Comparison of ENCODE assay signal across 23 cellular contexts in the genomic region with DNA sequence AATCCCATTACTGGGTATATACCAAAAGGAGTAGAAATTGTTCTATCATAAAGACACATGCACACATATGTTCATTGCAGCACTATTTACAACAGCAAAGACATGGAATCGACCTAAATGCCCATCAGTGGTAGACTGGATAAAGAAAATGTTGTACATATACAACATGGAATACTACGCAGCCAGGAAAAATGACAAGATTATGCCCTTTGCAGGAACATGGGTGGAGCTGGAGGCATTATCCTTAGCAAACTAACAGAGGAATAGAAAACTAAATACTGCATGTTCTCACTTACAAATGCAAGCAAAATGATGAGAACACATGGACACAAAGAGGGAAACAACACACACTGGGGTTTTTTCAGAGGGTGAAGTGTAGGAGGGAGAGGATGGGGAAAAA.
DNase-seq lines count a peak whose midpoint lies in the region; ATAC-seq, FAIRE-seq and TF ChIP-seq lines count a peak whose summit lies in the region.
"Had no signal": no experiment of that assay in that cellular context is flagged by ENCODE, and none has a peak within 500 bp of the region (broad histone marks: within the 10 kb centered on the region; RNA-seq: fewer than 3 reads in every experiment).

No MANE protein-coding gene starts in this region.

- H3K9me3 ChIP-seq in K562 (replicated peaks; ENCODE audit: control insufficient read depth, insufficient read depth, low read depth, low read length) (no peaks in the 10 kb centered on the region), neural progenitor cell (ENCODE audit: low read depth) (no peaks in the 10 kb centered on the region), ovary (no peaks in the 10 kb centered on the region), left ventricle myocardium inferior (replicated peaks) (peaks cover 5% of the 10 kb centered on the region)
- H3K9me3 ChIP-seq: BE2C had no signal

- H3K4me3 Mint-ChIP-seq in Calu3 (ENCODE audit: low read depth, unreplicated experiment) (no peak overlapping the region), neural progenitor cell (peak overlapping the region; percentile 4)
- H3K4me3 Mint-ChIP-seq: CD14-positive monocyte; CD4-positive, alpha-beta memory T cell; CD4-positive, CD25-positive, alpha-beta regulatory T cell; CD8-positive, alpha-beta memory T cell had no signal

- H3K4me1 ChIP-seq in K562 (replicated peaks in 1 of 2; ENCODE audit: control insufficient read depth in 2 of 2, insufficient read depth in 2 of 2, low read length in 2 of 2), result peaks cover 0 to 9% of the 10 kb centered on the region in 2 experiments; a peak in 2 of 5 replicates
- peaks cover 10% of the 10 kb centered on the region for H3K4me1 ChIP-seq in neural progenitor cell
- no peaks in the 10 kb centered on the region for H3K4me1 ChIP-seq in ovary (ENCODE audit: insufficient read depth)
- no peaks in the 10 kb centered on the region for H3K4me1 ChIP-seq in left ventricle myocardium inferior
- H3K4me1 ChIP-seq: BE2C had no signal

- in situ Hi-C loops in K562 (cut with MboI), result no loop called here

- ATAC-seq in K562 (no peak), GM19351 (IDR thresholded peaks at IDR 0.05; ENCODE audit: unreplicated experiment) (no peak)

- WGBS in K562 (ENCODE audit: insufficient coverage, low coverage, missing lambda C conversion rate), result 39% methylated on average over 2 of the region's 2 CpGs
- WGBS in ovary, 3 donors, result 74 to 85% (median 77%) methylated on average over 2 of the region's 2 CpGs

- TF ChIP-seq EP300 in K562 (IDR thresholded peaks at IDR 0.05; ENCODE audit: low read length) (no peak), ovary (IDR thresholded peaks at IDR 0.05) (no peak)

- DNase-seq in Calu3, result no peak
- DNase-seq in GM18507 (ENCODE audit: extremely low spot score, insufficient read length, low read depth), result no peak
- DNase-seq in K562 (ENCODE audit: extremely low read depth in 1 of 4, low spot score in 3 of 4), result no peak
- no peak for DNase-seq in neural progenitor cell (ENCODE audit: low spot score)
- no peak for DNase-seq in ovary
- DNase-seq in left ventricle myocardium inferior, result no peak
- DNase-seq: 8988T; ACHN; BE2C; C1 segment of cervical spinal cord; CD4-positive, alpha-beta memory T cell; CD4-positive, CD25-positive, alpha-beta regulatory T cell; CD8-positive, alpha-beta memory T cell; COR-L47; DMS79 treated with DMSO at 0.1 percent for 48 hours; GF-D8 had no signal

- TF ChIP-seq RAD21 in K562 (CRISPR knock-in tag; conservative IDR thresholded peaks at IDR 0.05 in 1 of 2, IDR thresholded peaks at IDR 0.05 in 1 of 2), result no peak

- H3K9me3 Mint-ChIP-seq in Calu3 (ENCODE audit: low read depth, unreplicated experiment) (peaks cover 3% of the 10 kb centered on the region), neural progenitor cell (no peaks in the 10 kb centered on the region)

- H3K36me3 Mint-ChIP-seq in Calu3 (ENCODE audit: insufficient read depth, unreplicated experiment) (no peaks in the 10 kb centered on the region), neural progenitor cell (no peaks in the 10 kb centered on the region)
- H3K36me3 Mint-ChIP-seq: CD14-positive monocyte; CD4-positive, alpha-beta memory T cell; CD4-positive, CD25-positive, alpha-beta regulatory T cell; CD8-positive, alpha-beta memory T cell had no signal

- intact Hi-C loops in Calu3 (cut with micrococcal nuclease; ENCODE audit: unreplicated experiment), result loop anchor here (5.0 kb wide), 1 partner anchor 35 kb away; no protein-coding TSS in a partner anchor
- intact Hi-C loops in K562 (cut with micrococcal nuclease), result no loop called here
- intact Hi-C loops in ovary (cut with DNase I), result no loop called here
- intact Hi-C loops in left ventricle myocardium inferior (cut with micrococcal nuclease), result no loop called here

- H2AFZ ChIP-seq in K562 (ENCODE audit: low read depth, low read length), result no peak overlapping the region
- no peak overlapping the region for H2AFZ ChIP-seq in neural progenitor cell (replicated peaks)

- H4K20me1 ChIP-seq in K562 (replicated peaks; ENCODE audit: control insufficient read depth, insufficient read depth, low read length), result no peaks in the 10 kb centered on the region
- H4K20me1 ChIP-seq in neural progenitor cell (ENCODE audit: low read depth), result no peaks in the 10 kb centered on the region
- H4K20me1 ChIP-seq: BLaER1 had no signal

- H3K4me2 ChIP-seq in K562 (ENCODE audit: insufficient read depth, low read length), result no peak overlapping the region
- H3K4me2 ChIP-seq in neural progenitor cell, result no peak overlapping the region
- H3K4me2 ChIP-seq: BLaER1 had no signal

- no peaks in the 10 kb centered on the region for H3K27me3 Mint-ChIP-seq in Calu3 (ENCODE audit: unreplicated experiment)
- H3K27me3 Mint-ChIP-seq in neural progenitor cell (ENCODE audit: insufficient read depth, low read depth), result peaks cover 18% of the 10 kb centered on the region
- H3K27me3 Mint-ChIP-seq: CD8-positive, alpha-beta memory T cell had no signal

- H3K9me1 ChIP-seq in K562 (ENCODE audit: control insufficient read depth, insufficient read depth, low read length), result no peaks in the 10 kb centered on the region

- CTCF ChIA-PET in Calu3 (lab: Charles Lee), result no interaction called here
- CTCF ChIA-PET in K562 (lab: Yijun Ruan, JAX; ENCODE audit: low intra/inter-chr PET ratio), result no interaction called here

- FAIRE-seq in GM18507 (lab: Jason Lieb, UNC) (peak; percentile 33), K562 (lab: Jason Lieb, UNC) (peak; percentile 29)
- FAIRE-seq: A204.1, D721Med, G401.6, GM12891 had no signal

- H3K27ac ChIP-seq in K562 (ENCODE audit: extremely low read depth, low read depth, low read length), result no peak overlapping the region
- H3K27ac ChIP-seq in neural progenitor cell, result no peak overlapping the region
- no peak overlapping the region for H3K27ac ChIP-seq in ovary
- no peak overlapping the region for H3K27ac ChIP-seq in left ventricle myocardium inferior (replicated peaks)
- H3K27ac ChIP-seq: BLaER1 had no signal

- H3K4me3 ChIP-seq in K562, result no peak overlapping the region
- H3K4me3 ChIP-seq in neural progenitor cell, result no peak overlapping the region
- no peak overlapping the region for H3K4me3 ChIP-seq in ovary
- H3K4me3 ChIP-seq in left ventricle myocardium inferior, result no peak overlapping the region
- H3K4me3 ChIP-seq: BLaER1 had no signal

- H3K79me2 ChIP-seq in K562 (ENCODE audit: control insufficient read depth, insufficient read depth, low read length) (no peaks in the 10 kb centered on the region), neural progenitor cell (ENCODE audit: low read depth) (no peaks in the 10 kb centered on the region)

- POLR2A ChIA-PET in K562 (lab: Yijun Ruan, JAX), result no interaction called here

- H3F3A ChIP-seq in neural progenitor cell (ENCODE audit: low read depth), result peaks cover 11% of the 10 kb centered on the region

- TF ChIP-seq CTCF in Calu3 (IDR thresholded peaks at IDR 0.05; ENCODE audit: unreplicated experiment), result no peak
- TF ChIP-seq CTCF in K562 (IDR thresholded peaks at IDR 0.05 in 2 of 3, conservative IDR thresholded peaks at IDR 0.05 in 1 of 3; ENCODE audit: insufficient read depth in 2 of 3, low read depth in 1 of 3, low read length in 3 of 3), result no peak
- TF ChIP-seq CTCF in neural progenitor cell (IDR thresholded peaks at IDR 0.05), result no peak
- TF ChIP-seq CTCF in ovary (IDR thresholded peaks at IDR 0.05), result no peak
- no peak for TF ChIP-seq CTCF in left ventricle myocardium inferior (IDR thresholded peaks at IDR 0.05; ENCODE audit: borderline replicate concordance)

- H3K27me3 ChIP-seq in K562 (ENCODE audit: control insufficient read depth in 2 of 2, insufficient read depth in 2 of 2, low read length in 2 of 2) (no peaks in the 10 kb centered on the region), neural progenitor cell (no peaks in the 10 kb centered on the region), ovary (no peaks in the 10 kb centered on the region), left ventricle myocardium inferior (ENCODE audit: low read depth) (no peaks in the 10 kb centered on the region)
- H3K27me3 ChIP-seq: BE2C, BLaER1 had no signal

- no peak for TF ChIP-seq POLR2A in K562 (conservative IDR thresholded peaks at IDR 0.05)
- no peak for TF ChIP-seq POLR2A in ovary (IDR thresholded peaks at IDR 0.05)

- no TSS peak for BruUV-seq in Calu3 (replicated peaks; lab: Mats Ljungman, UMichigan)
- BruUV-seq in K562 (replicated peaks; lab: Mats Ljungman, UMichigan), result no TSS peak

- H3K36me3 ChIP-seq in K562 (ENCODE audit: control insufficient read depth, insufficient read depth, low read length), result no peaks in the 10 kb centered on the region
- H3K36me3 ChIP-seq in neural progenitor cell, result no peaks in the 10 kb centered on the region
- H3K36me3 ChIP-seq in ovary, result no peaks in the 10 kb centered on the region
- no peaks in the 10 kb centered on the region for H3K36me3 ChIP-seq in left ventricle myocardium inferior
- H3K36me3 ChIP-seq: BE2C, BLaER1 had no signal

- peak overlapping the region; percentile 10 for H3K27ac Mint-ChIP-seq in Calu3 (ENCODE audit: unreplicated experiment)
- H3K27ac Mint-ChIP-seq in neural progenitor cell, result no peak overlapping the region
- H3K27ac Mint-ChIP-seq: CD14-positive monocyte; CD4-positive, alpha-beta memory T cell; CD4-positive, CD25-positive, alpha-beta regulatory T cell; CD8-positive, alpha-beta memory T cell had no signal

- H3K4me1 Mint-ChIP-seq in Calu3 (ENCODE audit: low read depth, unreplicated experiment) (peaks cover 21% of the 10 kb centered on the region), neural progenitor cell (peaks cover 11% of the 10 kb centered on the region)
- H3K4me1 Mint-ChIP-seq: CD4-positive, alpha-beta memory T cell; CD4-positive, CD25-positive, alpha-beta regulatory T cell; CD8-positive, alpha-beta memory T cell had no signal

- H3K9ac ChIP-seq in K562 (ENCODE audit: insufficient read depth in 1 of 2, low read depth in 2 of 2, low read length in 2 of 2) (no peak overlapping the region), neural progenitor cell (no peak overlapping the region)
- H3K9ac ChIP-seq: BLaER1 had no signal

TF ChIP-seq in K562, 482 proteins besides CTCF, POLR2A, EP300 and RAD21 (continues in another document):
- TF ChIP-seq SMARCA5 (IDR thresholded peaks at IDR 0.05) (peak; percentile 88), BRD4 (IDR thresholded peaks at IDR 0.05) (0 out of 2 replicates have a peak, but pooled peaks have one; percentile 30), LCOR (CRISPR knock-in tag; IDR thresholded peaks at IDR 0.05) (no peak), POLR2H (tag; IDR thresholded peaks at IDR 0.05; ENCODE audit: low read depth) (no peak)
- TF ChIP-seq, protein P1, sequence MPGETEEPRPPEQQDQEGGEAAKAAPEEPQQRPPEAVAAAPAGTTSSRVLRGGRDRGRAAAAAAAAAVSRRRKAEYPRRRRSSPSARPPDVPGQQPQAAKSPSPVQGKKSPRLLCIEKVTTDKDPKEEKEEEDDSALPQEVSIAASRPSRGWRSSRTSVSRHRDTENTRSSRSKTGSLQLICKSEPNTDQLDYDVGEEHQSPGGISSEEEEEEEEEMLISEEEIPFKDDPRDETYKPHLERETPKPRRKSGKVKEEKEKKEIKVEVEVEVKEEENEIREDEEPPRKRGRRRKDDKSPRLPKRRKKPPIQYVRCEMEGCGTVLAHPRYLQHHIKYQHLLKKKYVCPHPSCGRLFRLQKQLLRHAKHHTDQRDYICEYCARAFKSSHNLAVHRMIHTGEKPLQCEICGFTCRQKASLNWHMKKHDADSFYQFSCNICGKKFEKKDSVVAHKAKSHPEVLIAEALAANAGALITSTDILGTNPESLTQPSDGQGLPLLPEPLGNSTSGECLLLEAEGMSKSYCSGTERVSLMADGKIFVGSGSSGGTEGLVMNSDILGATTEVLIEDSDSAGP (CRISPR knock-in tag; IDR thresholded peaks at IDR 0.05), result no peak
